Comparison of ENCODE assay signal across 8 cellular contexts in genomic region chr9:115524467-115525059, GRCh38.
DNase-seq lines count a peak whose midpoint lies in the region; ATAC-seq and TF ChIP-seq lines count a peak whose summit lies in the region.

No MANE protein-coding gene starts in this region.

- peak; percentile 75 for TF ChIP-seq CTCF in nephron progenitor cell (IDR thresholded peaks at IDR 0.05)

- DNase-seq in stimulated activated CD4-positive, alpha-beta T cell treated with anti-CD3 and anti-CD28 coated beads, Interleukin-4, amount 100 ng/mL, for 24 hours = peak; percentile 18
- no peak for DNase-seq in stimulated activated CD4-positive, alpha-beta T cell treated with anti-CD3 and anti-CD28 coated beads, Interleukin-1b, Interleukin-23, amount 100 ng/mL, for 48 hours
- DNase-seq in KBM-7 = peak; percentile 46
- peak; percentile 61 for DNase-seq in SHP77 treated with DMSO at 0.1 percent for 48 hours (lab: John Stamatoyannopoulos, UW)
- DNase-seq in nephron progenitor cell = peak; percentile 43
- DNase-seq in activated naive CD8-positive, alpha-beta T cell treated with anti-CD3 and anti-CD28 coated beads for 36 hours = no peak

- in situ Hi-C loops in KBM-7 (cut with MboI; ENCODE audit: low pct_unique_long_range_greater_than_20kb, low sequenced_read_pairs) = no loop called here

- H3K9me3 Mint-ChIP-seq in nephron progenitor cell = peaks cover 7% of the 10 kb centered on the region
- H3K9me3 Mint-ChIP-seq in activated naive CD8-positive, alpha-beta T cell treated with anti-CD3 and anti-CD28 coated beads for 36 hours = no peaks in the 10 kb centered on the region

- peaks cover 12% of the 10 kb centered on the region for H3K27me3 Mint-ChIP-seq in nephron progenitor cell (ENCODE audit: low read depth, poor library complexity)
- H3K27me3 Mint-ChIP-seq in activated naive CD8-positive, alpha-beta T cell treated with anti-CD3 and anti-CD28 coated beads for 36 hours = peaks cover 33% of the 10 kb centered on the region

- no peak overlapping the region for H3K27ac Mint-ChIP-seq in nephron progenitor cell
- H3K27ac Mint-ChIP-seq in activated naive CD8-positive, alpha-beta T cell treated with anti-CD3 and anti-CD28 coated beads for 36 hours = no peak overlapping the region

- H3K4me3 Mint-ChIP-seq in nephron progenitor cell = no peak overlapping the region
- H3K4me3 Mint-ChIP-seq in activated naive CD8-positive, alpha-beta T cell treated with anti-CD3 and anti-CD28 coated beads for 36 hours = no peak overlapping the region

- no peaks in the 10 kb centered on the region for H3K36me3 Mint-ChIP-seq in nephron progenitor cell (ENCODE audit: low read depth)
- H3K36me3 Mint-ChIP-seq in activated naive CD8-positive, alpha-beta T cell treated with anti-CD3 and anti-CD28 coated beads for 36 hours = no peaks in the 10 kb centered on the region

- peak; percentile 69 for ATAC-seq in esophagus mucosa
- ATAC-seq in GM19463 (IDR thresholded peaks at IDR 0.05; ENCODE audit: unreplicated experiment) = no peak

- H3K4me1 Mint-ChIP-seq in nephron progenitor cell = peaks cover 9% of the 10 kb centered on the region
- H3K4me1 Mint-ChIP-seq in activated naive CD8-positive, alpha-beta T cell treated with anti-CD3 and anti-CD28 coated beads for 36 hours = no peaks in the 10 kb centered on the region

Comparison
In these comparisons a context has a peak if more than half of its experiments do, and no peak if none do; other contexts are left out.
1. DNase-seq: peak in stimulated activated CD4-positive, alpha-beta T cell treated with anti-CD3 and anti-CD28 coated beads, Interleukin-4, amount 100 ng/mL, for 24 hours (single experiment), KBM-7 (single experiment), SHP77 treated with DMSO at 0.1 percent for 48 hours (single experiment) and nephron progenitor cell (single experiment); none in stimulated activated CD4-positive, alpha-beta T cell treated with anti-CD3 and anti-CD28 coated beads, Interleukin-1b, Interleukin-23, amount 100 ng/mL, for 48 hours (single experiment) and activated naive CD8-positive, alpha-beta T cell treated with anti-CD3 and anti-CD28 coated beads for 36 hours (single experiment).